1 cellular context compared by ENCODE assay signal in genomic region chr17:42819939-42820535, GRCh38.
A peak's percentile ranks its signal among the peaks of the same experiment; 100 is the strongest.
TF ChIP-seq lines count a peak whose summit lies in the region.

No MANE protein-coding gene starts in this region.

TF ChIP-seq in GM12878, 131 proteins besides CTCF, POLR2A, EP300 and RAD21:
- TF ChIP-seq YBX1 (IDR thresholded peaks at IDR 0.05) (no peak), YY1 (IDR thresholded peaks at IDR 0.05; ENCODE audit: low read depth, low read length) (0 out of 2 replicates have a peak, but pooled peaks have one; percentile 53), PKNOX1 (IDR thresholded peaks at IDR 0.05) (peak; percentile 90), PBX3 (IDR thresholded peaks at IDR 0.05; ENCODE audit: insufficient replicate concordance, low read depth, low read length) (peak; percentile 76), SPI1 (IDR thresholded peaks at IDR 0.05; ENCODE audit: borderline replicate concordance, insufficient read depth, low read depth, low read length) (no peak), SMC3 (IDR thresholded peaks at IDR 0.05; ENCODE audit: borderline replicate concordance, low read length) (peak; percentile 47; the same call in 1 of the 2 replicates), ATF7 (IDR thresholded peaks at IDR 0.05; ENCODE audit: low read depth) (0 out of 2 replicates have a peak, but pooled peaks have one; percentile 12)
- TF ChIP-seq, protein P1, sequence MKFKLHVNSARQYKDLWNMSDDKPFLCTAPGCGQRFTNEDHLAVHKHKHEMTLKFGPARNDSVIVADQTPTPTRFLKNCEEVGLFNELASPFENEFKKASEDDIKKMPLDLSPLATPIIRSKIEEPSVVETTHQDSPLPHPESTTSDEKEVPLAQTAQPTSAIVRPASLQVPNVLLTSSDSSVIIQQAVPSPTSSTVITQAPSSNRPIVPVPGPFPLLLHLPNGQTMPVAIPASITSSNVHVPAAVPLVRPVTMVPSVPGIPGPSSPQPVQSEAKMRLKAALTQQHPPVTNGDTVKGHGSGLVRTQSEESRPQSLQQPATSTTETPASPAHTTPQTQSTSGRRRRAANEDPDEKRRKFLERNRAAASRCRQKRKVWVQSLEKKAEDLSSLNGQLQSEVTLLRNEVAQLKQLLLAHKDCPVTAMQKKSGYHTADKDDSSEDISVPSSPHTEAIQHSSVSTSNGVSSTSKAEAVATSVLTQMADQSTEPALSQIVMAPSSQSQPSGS (IDR thresholded peaks at IDR 0.05; ENCODE audit: low read length): 0 out of 2 replicates have a peak, but pooled peaks have one; percentile 29
